In the genomic region with DNA sequence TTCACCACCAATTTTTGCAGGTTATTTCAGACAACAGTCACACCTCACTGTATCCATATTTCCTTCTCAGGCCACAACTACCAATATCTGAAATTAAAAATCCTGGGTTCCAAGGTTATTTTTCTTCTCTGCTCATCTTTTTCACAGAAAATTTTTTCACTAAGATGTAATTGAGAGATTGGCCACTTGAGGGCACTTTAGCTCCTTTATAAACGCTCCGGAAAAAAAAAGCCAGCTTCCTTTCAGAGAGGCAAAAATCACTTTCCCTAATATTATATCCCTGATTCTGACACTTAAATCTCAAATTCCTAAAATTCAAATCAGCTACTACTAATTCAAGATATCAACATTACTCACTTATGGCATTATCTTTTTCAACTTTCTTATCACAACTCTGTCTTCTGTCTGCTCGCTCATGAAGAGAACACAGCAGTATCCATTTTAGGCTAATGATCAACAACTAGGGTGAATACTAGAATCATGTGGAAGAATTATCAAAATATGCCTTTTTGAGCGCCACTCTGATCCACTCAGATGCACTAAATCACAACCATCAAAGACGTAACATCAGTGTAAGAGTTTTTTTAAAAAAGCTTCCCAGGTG, we compare ENCODE assay signal across 8 cellular contexts.
DNase-seq lines count a peak whose midpoint lies in the region; FAIRE-seq and TF ChIP-seq lines count a peak whose summit lies in the region.

No MANE protein-coding gene starts in this region.

- H3K27ac Mint-ChIP-seq in Calu3 (ENCODE audit: unreplicated experiment): no peak overlapping the region

- H3K27ac ChIP-seq in esophagus muscularis mucosa (replicated peaks in 1 of 4) (peak overlapping the region in 3 of 4 donors; percentile 1 to 20 (median 12)), prostate gland (no peak overlapping the region)

- DNase-seq in Calu3 (peak; percentile 30), RCC 7860 (ENCODE audit: low spot score) (no peak), esophagus muscularis mucosa (ENCODE audit: extremely low spot score) (no peak), prostate gland (ENCODE audit: low spot score) (no peak), occipital lobe (lab: John Stamatoyannopoulos, UW) (no peak), mesenteric fat pad (ENCODE audit: low spot score) (no peak)
- DNase-seq in effector CD8-positive, alpha-beta T cell (lab: John Stamatoyannopoulos, UW): no peak

- H3K36me3 Mint-ChIP-seq in Calu3 (ENCODE audit: insufficient read depth, unreplicated experiment): no peaks in the 10 kb centered on the region

- H3K4me1 ChIP-seq in esophagus muscularis mucosa (peaks cover 3 to 33% (median 15%) of the 10 kb centered on the region in 4 donors), prostate gland (replicated peaks) (no peaks in the 10 kb centered on the region)

- BruUV-seq in Calu3 (replicated peaks; lab: Mats Ljungman, UMichigan): no TSS peak

- H3K9me3 ChIP-seq in esophagus muscularis mucosa: no peaks in the 10 kb centered on the region
- H3K9me3 ChIP-seq in prostate gland: no peaks in the 10 kb centered on the region

- peak; percentile 85 for FAIRE-seq in RCC 7860 (lab: Jason Lieb, UNC)

- H3K4me3 Mint-ChIP-seq in Calu3 (ENCODE audit: low read depth, unreplicated experiment): no peak overlapping the region

- no peaks in the 10 kb centered on the region for H3K36me3 ChIP-seq in esophagus muscularis mucosa
- no peaks in the 10 kb centered on the region for H3K36me3 ChIP-seq in prostate gland

- TF ChIP-seq EP300 in Ishikawa (IDR thresholded peaks at IDR 0.05; ENCODE audit: borderline replicate concordance): no peak
- TF ChIP-seq EP300 in esophagus muscularis mucosa (IDR thresholded peaks at IDR 0.05): no peak

- CTCF ChIA-PET in Calu3 (lab: Charles Lee): interaction anchor here (0.6 to 1.6 kb wide), 9 partner anchors 109 to 1581 kb away, joined by 3 to 12 read pairs (median 3); a partner anchor contains a TSS

- TF ChIP-seq POLR2A in esophagus muscularis mucosa (IDR thresholded peaks at IDR 0.05; ENCODE audit: low read depth) (no peak), prostate gland (IDR thresholded peaks at IDR 0.05) (no peak)

- H3K9me3 Mint-ChIP-seq in Calu3 (ENCODE audit: low read depth, unreplicated experiment): no peaks in the 10 kb centered on the region

- peak; percentile 67 for TF ChIP-seq RAD21 in Ishikawa (IDR thresholded peaks at IDR 0.05; ENCODE audit: low read depth)

- WGBS in esophagus muscularis mucosa: 39% methylated on average over 5 of the region's 5 CpGs
- WGBS in prostate gland: 43% methylated on average over 5 of the region's 5 CpGs

- intact Hi-C loops in Calu3 (cut with micrococcal nuclease; ENCODE audit: unreplicated experiment): loop anchor here (1.0 to 5.0 kb wide), 2 partner anchors 545 to 648 kb away; a partner anchor contains a TSS
- intact Hi-C loops in esophagus muscularis mucosa (cut with DNase I): loop anchor here (5.0 to 10.0 kb wide), 3 partner anchors 333 to 651 kb away; a partner anchor contains a TSS
- intact Hi-C loops in prostate gland (cut with DNase I): loop anchor here (2.0 to 10.0 kb wide), 2 partner anchors 545 to 631 kb away; a partner anchor contains a TSS

- no peaks in the 10 kb centered on the region for H3K27me3 Mint-ChIP-seq in Calu3 (ENCODE audit: unreplicated experiment)

- H3K4me3 ChIP-seq in esophagus muscularis mucosa (no peak overlapping the region), prostate gland (no peak overlapping the region)

- H3K4me1 Mint-ChIP-seq in Calu3 (ENCODE audit: low read depth, unreplicated experiment): peaks cover 8% of the 10 kb centered on the region

- TF ChIP-seq CTCF in Calu3 (IDR thresholded peaks at IDR 0.05; ENCODE audit: unreplicated experiment) (peak; percentile 48), esophagus muscularis mucosa (IDR thresholded peaks at IDR 0.05) (peak; percentile 68 to 73 (median 70)), prostate gland (IDR thresholded peaks at IDR 0.05) (peak; percentile 12 to 67 (median 58))

- H3K27me3 ChIP-seq in esophagus muscularis mucosa: no peaks in the 10 kb centered on the region
- no peaks in the 10 kb centered on the region for H3K27me3 ChIP-seq in prostate gland (replicated peaks; ENCODE audit: insufficient read depth)

TF ChIP-seq in Ishikawa, 13 proteins besides CTCF, POLR2A, EP300 and RAD21:
- no peak for TF ChIP-seq CEBPB (IDR thresholded peaks at IDR 0.05)
- no peak for TF ChIP-seq TCF12 (IDR thresholded peaks at IDR 0.05; ENCODE audit: low read depth)
- TF ChIP-seq, protein P1, sequence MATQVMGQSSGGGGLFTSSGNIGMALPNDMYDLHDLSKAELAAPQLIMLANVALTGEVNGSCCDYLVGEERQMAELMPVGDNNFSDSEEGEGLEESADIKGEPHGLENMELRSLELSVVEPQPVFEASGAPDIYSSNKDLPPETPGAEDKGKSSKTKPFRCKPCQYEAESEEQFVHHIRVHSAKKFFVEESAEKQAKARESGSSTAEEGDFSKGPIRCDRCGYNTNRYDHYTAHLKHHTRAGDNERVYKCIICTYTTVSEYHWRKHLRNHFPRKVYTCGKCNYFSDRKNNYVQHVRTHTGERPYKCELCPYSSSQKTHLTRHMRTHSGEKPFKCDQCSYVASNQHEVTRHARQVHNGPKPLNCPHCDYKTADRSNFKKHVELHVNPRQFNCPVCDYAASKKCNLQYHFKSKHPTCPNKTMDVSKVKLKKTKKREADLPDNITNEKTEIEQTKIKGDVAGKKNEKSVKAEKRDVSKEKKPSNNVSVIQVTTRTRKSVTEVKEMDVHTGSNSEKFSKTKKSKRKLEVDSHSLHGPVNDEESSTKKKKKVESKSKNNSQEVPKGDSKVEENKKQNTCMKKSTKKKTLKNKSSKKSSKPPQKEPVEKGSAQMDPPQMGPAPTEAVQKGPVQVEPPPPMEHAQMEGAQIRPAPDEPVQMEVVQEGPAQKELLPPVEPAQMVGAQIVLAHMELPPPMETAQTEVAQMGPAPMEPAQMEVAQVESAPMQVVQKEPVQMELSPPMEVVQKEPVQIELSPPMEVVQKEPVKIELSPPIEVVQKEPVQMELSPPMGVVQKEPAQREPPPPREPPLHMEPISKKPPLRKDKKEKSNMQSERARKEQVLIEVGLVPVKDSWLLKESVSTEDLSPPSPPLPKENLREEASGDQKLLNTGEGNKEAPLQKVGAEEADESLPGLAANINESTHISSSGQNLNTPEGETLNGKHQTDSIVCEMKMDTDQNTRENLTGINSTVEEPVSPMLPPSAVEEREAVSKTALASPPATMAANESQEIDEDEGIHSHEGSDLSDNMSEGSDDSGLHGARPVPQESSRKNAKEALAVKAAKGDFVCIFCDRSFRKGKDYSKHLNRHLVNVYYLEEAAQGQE (IDR thresholded peaks at IDR 0.05; ENCODE audit: low read depth): no peak
- TF ChIP-seq, protein P2, sequence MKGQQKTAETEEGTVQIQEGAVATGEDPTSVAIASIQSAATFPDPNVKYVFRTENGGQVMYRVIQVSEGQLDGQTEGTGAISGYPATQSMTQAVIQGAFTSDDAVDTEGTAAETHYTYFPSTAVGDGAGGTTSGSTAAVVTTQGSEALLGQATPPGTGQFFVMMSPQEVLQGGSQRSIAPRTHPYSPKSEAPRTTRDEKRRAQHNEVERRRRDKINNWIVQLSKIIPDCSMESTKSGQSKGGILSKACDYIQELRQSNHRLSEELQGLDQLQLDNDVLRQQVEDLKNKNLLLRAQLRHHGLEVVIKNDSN (IDR thresholded peaks at IDR 0.05): no peak
- no peak for TF ChIP-seq EGR1 (IDR thresholded peaks at IDR 0.05)
- no peak for TF ChIP-seq FOXM1 (IDR thresholded peaks at IDR 0.05; ENCODE audit: borderline replicate concordance, low read depth)
- no peak for TF ChIP-seq NFIC (IDR thresholded peaks at IDR 0.05)
- no peak for TF ChIP-seq TEAD4 (IDR thresholded peaks at IDR 0.05)
- no peak for TF ChIP-seq CREB1 (IDR thresholded peaks at IDR 0.05; ENCODE audit: low read depth)
- TF ChIP-seq, protein P3, sequence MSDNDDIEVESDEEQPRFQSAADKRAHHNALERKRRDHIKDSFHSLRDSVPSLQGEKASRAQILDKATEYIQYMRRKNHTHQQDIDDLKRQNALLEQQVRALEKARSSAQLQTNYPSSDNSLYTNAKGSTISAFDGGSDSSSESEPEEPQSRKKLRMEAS (IDR thresholded peaks at IDR 0.05): no peak
- no peak for TF ChIP-seq ZBTB7A (IDR thresholded peaks at IDR 0.05; ENCODE audit: low read depth)
- TF ChIP-seq YY1 (IDR thresholded peaks at IDR 0.05; ENCODE audit: low read depth): no peak
- no peak for TF ChIP-seq TAF1 (IDR thresholded peaks at IDR 0.05; ENCODE audit: low read depth)

Comparison
In these comparisons a context has a peak if more than half of its experiments do, and no peak if none do; other contexts are left out.
1. H3K27ac ChIP-seq: peak in esophagus muscularis mucosa (3 of 4); none in prostate gland (0 of 2).
2. Peak in every context shown above with its lines, with median percentiles within 50 percentile points of each other: CTCF ChIP-seq.